In the genomic region with DNA sequence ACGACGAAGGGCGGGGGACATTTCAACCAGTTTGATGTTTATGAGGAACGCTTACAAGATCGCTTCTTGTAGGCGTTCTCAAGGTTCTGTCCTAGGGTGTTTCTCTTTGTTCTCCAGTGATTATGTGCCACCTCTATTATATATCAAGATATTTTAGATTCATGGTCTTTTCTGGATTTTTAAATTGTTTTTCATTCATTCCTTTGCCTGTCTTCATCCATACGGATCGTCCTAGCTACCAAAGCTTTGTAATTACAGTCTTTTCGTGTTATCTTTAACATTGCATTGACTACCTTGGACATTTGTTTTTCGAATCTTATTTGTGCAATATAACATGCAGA, we compare ENCODE assay signal across 1 cellular context.
TF ChIP-seq lines count a peak whose summit lies in the region.

No MANE protein-coding gene starts in this region.

TF ChIP-seq in endothelial cell of umbilical vein, 7 proteins besides CTCF, POLR2A, EP300 and RAD21:
- TF ChIP-seq JUN (IDR thresholded peaks at IDR 0.05; ENCODE audit: borderline replicate concordance, insufficient read depth, insufficient read length, low read depth) (no peak), EZH2 (IDR thresholded peaks at IDR 0.05; ENCODE audit: borderline replicate concordance, low read depth, low read length, severe bottlenecking) (no peak), POLR2AphosphoS5 (IDR thresholded peaks at IDR 0.05; ENCODE audit: insufficient read depth, low read depth, low read length) (no peak), GATA2 (IDR thresholded peaks at IDR 0.05; ENCODE audit: insufficient read depth, insufficient read length, low read depth, low read length) (no peak), FOS (IDR thresholded peaks at IDR 0.05; ENCODE audit: borderline replicate concordance, insufficient read depth, low read length) (no peak), MYC (IDR thresholded peaks at IDR 0.05; ENCODE audit: low read depth, low read length) (no peak), MAX (IDR thresholded peaks at IDR 0.05; ENCODE audit: insufficient read depth, insufficient read length) (no peak)
